In genomic region chr15:51267047-51267713, GRCh38 we compare ENCODE assay signal across 9 cellular contexts.
DNase-seq lines count a peak whose midpoint lies in the region; ATAC-seq and TF ChIP-seq lines count a peak whose summit lies in the region.
"Had no signal": no experiment of that assay in that cellular context is flagged by ENCODE, and none has a peak within 500 bp of the region (broad histone marks: within the 10 kb centered on the region; RNA-seq: fewer than 3 reads in every experiment).

No MANE protein-coding gene starts in this region.

- H3K4me3 Mint-ChIP-seq in IgD-negative memory B cell, result peak overlapping the region in 3 of 4 donors; percentile 59 to 68 (median 64)

- no peaks in the 10 kb centered on the region for H3K9me3 Mint-ChIP-seq in IgD-negative memory B cell

- no peaks in the 10 kb centered on the region for H3K9me3 ChIP-seq in left lung

- TF ChIP-seq CTCF in coronary artery (IDR thresholded peaks at IDR 0.05) (no peak), left lung (IDR thresholded peaks at IDR 0.05) (no peak)

- no peaks in the 10 kb centered on the region for H3K36me3 Mint-ChIP-seq in IgD-negative memory B cell

- DNase-seq in coronary artery (ENCODE audit: low spot score) (no peak), left lung (peak in 1 of 2 donors; percentile 82), substantia nigra (lab: John Stamatoyannopoulos, UW) (peak in 7 of 49 donors; percentile 6 to 50 (median 16)), NCI-H2171 (lab: John Stamatoyannopoulos, UW) (no peak), NCI-H1436 treated with DMSO at 0.1 percent for 48 hours (lab: John Stamatoyannopoulos, UW) (no peak)
- no peak for DNase-seq in activated naive CD4-positive, alpha-beta T cell treated with Interleukin-2 at 50 U/mL for 16 hours

- peaks cover 0 to 26% of the 10 kb centered on the region in 2 donors for H3K4me1 ChIP-seq in left lung

- H3K27ac ChIP-seq in coronary artery (peak overlapping the region; percentile 8 to 50), left lung (no peak overlapping the region), substantia nigra (ENCODE audit: low read depth, low read length, poor library complexity, severe bottlenecking) (peak overlapping the region; percentile 36)

- H3K4me3 ChIP-seq in coronary artery, result peak overlapping the region; percentile 82
- peak overlapping the region; percentile 40 to 42 for H3K4me3 ChIP-seq in left lung

- intact Hi-C loops in left lung (cut with DNase I), result no loop called here

- ATAC-seq in left lung (peak; percentile 70), HG03432 (IDR thresholded peaks at IDR 0.05; ENCODE audit: unreplicated experiment) (no peak)
- ATAC-seq: HCT116 had no signal

- peaks cover 29% of the 10 kb centered on the region for H3K27me3 Mint-ChIP-seq in IgD-negative memory B cell

- no peak overlapping the region for H3K27ac Mint-ChIP-seq in IgD-negative memory B cell

- peaks cover 0 to 7% (median 0%) of the 10 kb centered on the region in 3 donors for H3K4me1 Mint-ChIP-seq in IgD-negative memory B cell

- peaks cover 0 to 48% of the 10 kb centered on the region in 2 donors for H3K27me3 ChIP-seq in left lung

- H3K36me3 ChIP-seq in left lung, result no peaks in the 10 kb centered on the region

Comparison
In these comparisons a context has a peak if more than half of its experiments do, and no peak if none do; other contexts are left out.
1. H3K27ac ChIP-seq: peak in coronary artery (2 of 2) and substantia nigra (single experiment); none in left lung (0 of 2).